Comparison of ENCODE assay signal across 14 cellular contexts in genomic region chr19:38055655-38056521, GRCh38.
DNase-seq lines count a peak whose midpoint lies in the region; ATAC-seq and TF ChIP-seq lines count a peak whose summit lies in the region.
"Had no signal": no experiment of that assay in that cellular context is flagged by ENCODE, and none has a peak within 500 bp of the region (broad histone marks: within the 10 kb centered on the region; RNA-seq: fewer than 3 reads in every experiment).

No MANE protein-coding gene starts in this region.

- no peak for ATAC-seq in psoas muscle
- ATAC-seq: activated T-cell treated with anti-CD3 and anti-CD28 coated beads, Interleukin-2, amount 50 U/mL, for 4 hours; HepG2 had no signal

- H3K9me2 ChIP-seq in PC-9 (ENCODE audit: insufficient read depth) = no peaks in the 10 kb centered on the region

- H3K79me2 ChIP-seq in PC-9 (ENCODE audit: low read depth) = peaks cover 5% of the 10 kb centered on the region; the same call in 1 of the 2 replicates

- BruUV-seq in PC-9 (replicated peaks; lab: Mats Ljungman, UMichigan) = no TSS peak

- H3K4me3 ChIP-seq in AG04449 (ENCODE audit: low read depth, low read length) (no peak overlapping the region), iPS-20b (ENCODE audit: low read length) (peak overlapping the region; percentile 31; the same call in 1 of the 2 replicates), psoas muscle (no peak overlapping the region), PC-9 (no peak overlapping the region)
- H3K4me3 ChIP-seq: ascending aorta had no signal

- no peak overlapping the region for H2AFZ ChIP-seq in PC-9

- H3K36me3 ChIP-seq in iPS-20b (ENCODE audit: insufficient read depth, low read depth, low read length) (no peaks in the 10 kb centered on the region), psoas muscle (ENCODE audit: insufficient read depth in 1 of 2, low read depth in 1 of 2) (no peaks in the 10 kb centered on the region), PC-9 (ENCODE audit: low read depth) (no peaks in the 10 kb centered on the region)
- H3K36me3 ChIP-seq: ascending aorta had no signal

- no peak overlapping the region for H3K27ac ChIP-seq in iPS-20b (ENCODE audit: low read length)
- no peak overlapping the region for H3K27ac ChIP-seq in psoas muscle
- H3K27ac ChIP-seq in PC-9 = no peak overlapping the region
- H3K27ac ChIP-seq: ascending aorta had no signal

- H3F3A ChIP-seq in PC-9 (ENCODE audit: insufficient read depth, low read depth) = peaks cover 28% of the 10 kb centered on the region

- peak overlapping the region; percentile 3; the same call in 1 of the 2 replicates for H3K9ac ChIP-seq in iPS-20b (ENCODE audit: low read depth, low read length)

- H4K20me1 ChIP-seq in PC-9 (ENCODE audit: insufficient read depth) = no peaks in the 10 kb centered on the region

- POLR2A ChIA-PET in AG04449 (lab: Yijun Ruan, JAX) = no interaction called here
- POLR2A ChIA-PET in PC-9 (lab: Charles Lee; ENCODE audit: unreplicated experiment) = no interaction called here

- DNase-seq in AG04449 (ENCODE audit: low read depth, low spot score) (no peak), DMS 273 treated with DMSO at 0.1 percent for 48 hours (lab: John Stamatoyannopoulos, UW) (peak; percentile 16), NCI-H345 treated with DMSO at 0.1 percent for 48 hours (lab: John Stamatoyannopoulos, UW; ENCODE audit: unreplicated experiment) (peak; percentile 94), psoas muscle (no peak), NOMO-1 treated with dmso at 0.1 percent for 144 hours (lab: John Stamatoyannopoulos, UW; ENCODE audit: unreplicated experiment) (no peak), GF-D8 (lab: John Stamatoyannopoulos, UW) (no peak), PC-9 (no peak)
- DNase-seq: activated T-cell treated with anti-CD3 and anti-CD28 coated beads, Interleukin-2, amount 50 U/mL, for 4 hours; mammary epithelial cell; NCI-H2081 treated with DMSO at 0.1 percent for 48 hours; stimulated activated CD4-positive, alpha-beta T cell treated with anti-CD3 and anti-CD28 coated beads, Interleukin-4, amount 100 ng/mL, for 24 hours had no signal

- TF ChIP-seq CTCF in AG04449 (IDR thresholded peaks at IDR 0.05; ENCODE audit: insufficient read depth, low read length, missing control alignments) = peak; percentile 11
- no peak for TF ChIP-seq CTCF in psoas muscle (IDR thresholded peaks at IDR 0.05)
- no peak for TF ChIP-seq CTCF in PC-9 (conservative IDR thresholded peaks at IDR 0.05)

- H3K9me3 ChIP-seq in iPS-20b (ENCODE audit: insufficient read depth, low read depth, low read length) = no peaks in the 10 kb centered on the region
- H3K9me3 ChIP-seq in psoas muscle = no peaks in the 10 kb centered on the region
- H3K9me3 ChIP-seq in PC-9 (ENCODE audit: insufficient read depth, low read depth) = no peaks in the 10 kb centered on the region
- H3K9me3 ChIP-seq: ascending aorta had no signal

- WGBS in psoas muscle, 3 donors = 70 to 74% (median 70%) methylated on average over 18 of the region's 18 CpGs

- H3K4me2 ChIP-seq in PC-9 = no peak overlapping the region

- intact Hi-C loops in psoas muscle (cut with DNase I) = no loop called here
- intact Hi-C loops in PC-9 (cut with micrococcal nuclease; ENCODE audit: unreplicated experiment) = no loop called here

- CTCF ChIA-PET in AG04449 (lab: Yijun Ruan, JAX) = interaction anchor here (0.7 to 1.7 kb wide), 2 partner anchors 148 to 153 kb away, joined by 3 to 10 read pairs; no protein-coding TSS in a partner anchor
- CTCF ChIA-PET in PC-9 (lab: Charles Lee) = no interaction called here

- peaks cover 20% of the 10 kb centered on the region; the same call in 1 of the 2 replicates for H3K4me1 ChIP-seq in iPS-20b (ENCODE audit: insufficient read depth, low read length)
- H3K4me1 ChIP-seq in psoas muscle = no peaks in the 10 kb centered on the region
- peaks cover 33% of the 10 kb centered on the region for H3K4me1 ChIP-seq in PC-9 (replicated peaks; ENCODE audit: insufficient read depth)
- H3K4me1 ChIP-seq: ascending aorta had no signal

- H3K27me3 ChIP-seq in iPS-20b (ENCODE audit: insufficient read depth, low read length) (no peaks in the 10 kb centered on the region), psoas muscle (ENCODE audit: insufficient read depth in 3 of 3, low read length in 2 of 3) (no peaks in the 10 kb centered on the region), PC-9 (ENCODE audit: insufficient read depth, low read depth) (no peaks in the 10 kb centered on the region)
- H3K27me3 ChIP-seq: ascending aorta had no signal

Comparison
In these comparisons a context has a peak if more than half of its experiments do, and no peak if none do; other contexts are left out.
1. DNase-seq: peak in DMS 273 treated with DMSO at 0.1 percent for 48 hours (single experiment) and NCI-H345 treated with DMSO at 0.1 percent for 48 hours (single experiment); none in AG04449 (single experiment), psoas muscle (0 of 2), NOMO-1 treated with dmso at 0.1 percent for 144 hours (single experiment), GF-D8 (single experiment) and PC-9 (0 of 2).